Comparison of ENCODE assay signal across 18 cellular contexts in the genomic region with DNA sequence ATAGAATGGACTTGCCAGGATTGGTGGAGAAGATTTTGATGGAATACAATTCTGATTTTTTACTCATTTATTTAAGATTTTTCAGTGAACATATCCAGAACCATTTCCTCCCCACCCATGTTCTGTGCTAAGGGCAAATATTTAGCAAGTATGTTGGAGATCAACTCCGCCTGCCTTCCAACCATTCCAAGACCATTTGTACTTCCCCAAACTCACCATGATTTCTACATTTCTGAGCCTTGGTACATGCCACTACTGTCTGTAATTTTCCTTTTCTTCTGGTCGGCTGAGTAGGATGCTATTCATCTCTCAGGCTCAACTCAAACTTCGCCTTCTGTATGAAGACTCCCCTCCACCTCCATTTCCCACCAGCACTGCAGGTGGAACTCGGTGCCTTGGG.
"Had no signal": no experiment of that assay in that cellular context is flagged by ENCODE, and none has a peak within 500 bp of the region (broad histone marks: within the 10 kb centered on the region; RNA-seq: fewer than 3 reads in every experiment).

No MANE protein-coding gene starts in this region.

- ATAC-seq: left lung; lower lobe of right lung; naive thymus-derived CD8-positive, alpha-beta T cell; stimulated activated effector memory CD8-positive, alpha-beta T cell treated with anti-CD3 and anti-CD28 coated beads, Interleukin-12 subunit alpha, Interleukin-12 subunit beta, amount 100 ng/mL, for 72 hours had no signal

- H3K27ac ChIP-seq: lower lobe of right lung, ovary, thyroid gland had no signal

- H3K4me2 ChIP-seq: hepatocyte had no signal

- H3K36me3 ChIP-seq: esophagus squamous epithelium, left lung, lower lobe of right lung, ovary, stomach, thyroid gland had no signal

- H3K79me2 ChIP-seq: hepatocyte had no signal

- H3K4me3 ChIP-seq: esophagus squamous epithelium, hepatocyte, left lung, lower lobe of right lung, ovary, stomach, thyroid gland had no signal

- H3K9me3 ChIP-seq: esophagus squamous epithelium, left lung, lower lobe of right lung, ovary, stomach, thyroid gland had no signal

- H2AFZ ChIP-seq: hepatocyte had no signal

- DNase-seq: effector memory CD4-positive, alpha-beta T cell; erythroblast; esophagus squamous epithelium; kidney; left lung; lower lobe of right lung; naive thymus-derived CD8-positive, alpha-beta T cell; occipital lobe; ovary; posterior cingulate gyrus; retina; stimulated activated CD4-positive, alpha-beta T cell treated with anti-CD3 and anti-CD28 coated beads, Interleukin-2, amount 100 ng/mL, for 24 hours; stimulated activated CD4-positive, alpha-beta T cell treated with anti-CD3 and anti-CD28 coated beads, Interleukin-4, amount 100 ng/mL, for 24 hours; stimulated activated naive CD4-positive, alpha-beta T cell treated with Interleukin-2 at 50 U/mL for 16 hours; stomach; thyroid gland had no signal

- H3K27me3 ChIP-seq: esophagus squamous epithelium, hepatocyte, left lung, ovary, stomach, thyroid gland had no signal
